1 cellular context compared by ENCODE assay signal in genomic region chr19:17321655-17322489, GRCh38.
TF ChIP-seq lines count a peak whose summit lies in the region.

No MANE protein-coding gene starts in this region.

TF ChIP-seq in HEK293, 187 proteins besides CTCF, POLR2A, EP300 and RAD21:
- peak; percentile 47 for TF ChIP-seq GLIS2 (tag by site-specific recombination; IDR thresholded peaks at IDR 0.05)
- no peak for TF ChIP-seq ZFHX2 (tag by site-specific recombination; conservative IDR thresholded peaks at IDR 0.05)
TF ChIP-seq in HEK293: peak in this region for 1.
